Comparison of ENCODE assay signal across 18 cellular contexts in genomic region chr9:68427216-68427994, GRCh38.
DNase-seq lines count a peak whose midpoint lies in the region; ATAC-seq and TF ChIP-seq lines count a peak whose summit lies in the region.
"Had no signal": no experiment of that assay in that cellular context is flagged by ENCODE, and none has a peak within 500 bp of the region (broad histone marks: within the 10 kb centered on the region; RNA-seq: fewer than 3 reads in every experiment).

No MANE protein-coding gene starts in this region.

- H3K27ac ChIP-seq in esophagus muscularis mucosa (replicated peaks in 1 of 4) (peak overlapping the region; percentile 45 to 71 (median 63)), muscle layer of colon (ENCODE audit: low read depth, low read length) (peak overlapping the region; percentile 62), thoracic aorta (peak overlapping the region; percentile 60 to 79), foreskin keratinocyte (no peak overlapping the region)
- H3K27ac ChIP-seq: HL-60 had no signal

- intact Hi-C loops in esophagus muscularis mucosa (cut with DNase I) = no loop called here

- peaks cover 15 to 81% (median 75%) of the 10 kb centered on the region in 4 donors for H3K4me1 ChIP-seq in esophagus muscularis mucosa
- peaks cover 83% of the 10 kb centered on the region for H3K4me1 ChIP-seq in muscle layer of colon (ENCODE audit: insufficient read depth, low read length)
- peaks cover 16 to 53% of the 10 kb centered on the region in 2 donors for H3K4me1 ChIP-seq in thoracic aorta (ENCODE audit: control insufficient read depth in 1 of 2, low read depth in 2 of 2)
- H3K4me1 ChIP-seq in foreskin keratinocyte = no peaks in the 10 kb centered on the region

- no peaks in the 10 kb centered on the region for H3K27me3 ChIP-seq in esophagus muscularis mucosa
- no peaks in the 10 kb centered on the region for H3K27me3 ChIP-seq in muscle layer of colon (ENCODE audit: control insufficient read depth in 1 of 2, insufficient read depth in 2 of 2, low read length in 2 of 2)
- H3K27me3 ChIP-seq in thoracic aorta (replicated peaks; ENCODE audit: insufficient read depth) = no peaks in the 10 kb centered on the region
- no peaks in the 10 kb centered on the region for H3K27me3 ChIP-seq in foreskin keratinocyte

- H3K9me3 ChIP-seq in esophagus muscularis mucosa (no peaks in the 10 kb centered on the region), muscle layer of colon (ENCODE audit: low read length) (no peaks in the 10 kb centered on the region), thoracic aorta (no peaks in the 10 kb centered on the region)

- H3K9ac ChIP-seq in muscle layer of colon (ENCODE audit: low read length) = no peak overlapping the region

- H3K4me3 ChIP-seq in esophagus muscularis mucosa = no peak overlapping the region
- H3K4me3 ChIP-seq in muscle layer of colon (ENCODE audit: low read depth in 1 of 2, low read length in 2 of 2) = no peak overlapping the region
- peak overlapping the region; percentile 3 for H3K4me3 ChIP-seq in thoracic aorta

- TF ChIP-seq CTCF in esophagus muscularis mucosa (IDR thresholded peaks at IDR 0.05) (no peak), thoracic aorta (IDR thresholded peaks at IDR 0.05) (no peak), foreskin keratinocyte (conservative IDR thresholded peaks at IDR 0.05) (no peak)

- DNase-seq in NCI-H82 (lab: John Stamatoyannopoulos, UW) (peak; percentile 80), esophagus muscularis mucosa (ENCODE audit: extremely low spot score) (peak; percentile 84), thoracic aorta (ENCODE audit: low spot score) (no peak), foreskin keratinocyte (no peak)
- no peak for DNase-seq in stimulated activated CD4-positive, alpha-beta T cell treated with anti-CD3 and anti-CD28 coated beads, Interleukin-2, amount 100 ng/mL, for 24 hours
- DNase-seq: ACHN; Calu3; CD4-positive, alpha-beta T cell; DMS79; KBM-7; NCI-H1105; NCI-H187; NCI-H748 treated with DMSO at 0.1 percent for 48 hours; SHP77 had no signal

- H3K36me3 ChIP-seq in esophagus muscularis mucosa (peaks cover 0 to 5% (median 0%) of the 10 kb centered on the region in 4 donors), muscle layer of colon (ENCODE audit: insufficient read depth, low read length) (peaks cover 18% of the 10 kb centered on the region), thoracic aorta (no peaks in the 10 kb centered on the region)

- TF ChIP-seq POLR2A in esophagus muscularis mucosa (IDR thresholded peaks at IDR 0.05; ENCODE audit: low read depth) = no peak

- no peak for TF ChIP-seq EP300 in esophagus muscularis mucosa (IDR thresholded peaks at IDR 0.05)

- ATAC-seq in thoracic aorta (ENCODE audit: insufficient number of reproducible peaks, low FRiP score, low read depth) (peak; percentile 73), foreskin keratinocyte (no peak), GM18520 (IDR thresholded peaks at IDR 0.05; ENCODE audit: unreplicated experiment) (no peak)
- ATAC-seq: Panc1 had no signal

Comparison
In these comparisons a context has a peak if more than half of its experiments do, and no peak if none do; other contexts are left out.
1. DNase-seq: peak in NCI-H82 (single experiment) and esophagus muscularis mucosa (single experiment); none in thoracic aorta (single experiment), foreskin keratinocyte (0 of 2) and stimulated activated CD4-positive, alpha-beta T cell treated with anti-CD3 and anti-CD28 coated beads, Interleukin-2, amount 100 ng/mL, for 24 hours (0 of 2).